26 cellular contexts compared by ENCODE assay signal in the genomic region with DNA sequence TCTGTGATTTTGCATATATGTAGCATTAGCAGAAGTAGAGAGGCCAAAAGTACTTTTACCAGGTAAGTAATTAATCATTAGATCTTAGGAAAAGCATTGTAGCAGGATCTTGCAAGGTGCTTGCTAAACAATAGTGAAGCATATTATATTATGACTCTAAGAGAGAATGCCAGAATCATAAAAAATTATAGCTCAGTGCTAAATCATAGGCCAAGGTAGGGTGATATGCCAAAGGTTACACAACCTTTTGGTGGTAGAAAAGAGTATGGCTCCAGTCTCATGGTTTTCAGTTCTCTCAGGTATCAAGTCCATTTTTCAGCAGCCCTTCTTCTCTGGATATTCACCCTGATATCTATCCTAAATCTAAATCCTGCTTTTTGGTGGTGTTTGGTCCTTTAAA.
"Had no signal": no experiment of that assay in that cellular context is flagged by ENCODE, and none has a peak within 500 bp of the region (broad histone marks: within the 10 kb centered on the region; RNA-seq: fewer than 3 reads in every experiment).

No MANE protein-coding gene starts in this region.

- H3K27me3 ChIP-seq: stomach, suprapubic skin, testis, thyroid gland, tibial artery, tibial nerve, transverse colon, upper lobe of left lung, upper lobe of right lung, uterus, vagina had no signal

- H3K4me1 ChIP-seq: thyroid gland, uterus, vagina had no signal

- ATAC-seq: stimulated activated effector memory CD8-positive, alpha-beta T cell treated with anti-CD3 and anti-CD28 coated beads, Interleukin-12 subunit alpha, Interleukin-12 subunit beta, amount 100 ng/mL, for 72 hours; stimulated activated memory B cell treated with anti-CD40 and anti-IgM and Interleukin-4, amounts not matched to agents 10 μg/mL and 1 μg/mL and 100 μg/mL, for 72 hours; stimulated activated naive B cell treated with anti-CD40 and anti-IgM and Interleukin-4, amounts not matched to agents 10 μg/mL and 1 μg/mL and 100 μg/mL, for 72 hours; stimulated activated naive CD8-positive, alpha-beta T cell treated with anti-CD3 and anti-CD28 coated beads, Interleukin-15, amount 100 ng/mL, for 72 hours; stimulated activated naive CD8-positive, alpha-beta T cell treated with anti-CD3 and anti-CD28 coated beads, Interleukin-15, Interleukin-2, amounts not matched to agents 100 U/mL and 50 U/mL, for 24 hours; upper lobe of right lung had no signal

- H3K4me3 ChIP-seq: stomach, suprapubic skin, testis, thoracic aorta, thyroid gland, tibial artery, tibial nerve, transverse colon, upper lobe of left lung, upper lobe of right lung, uterus, vagina had no signal

- H3K27ac ChIP-seq: stomach, suprapubic skin, testis, thoracic aorta, thyroid gland, tibial artery, tibial nerve, upper lobe of left lung, upper lobe of right lung, uterus, vagina had no signal

- H3K36me3 ChIP-seq: stomach, suprapubic skin, thoracic aorta, thyroid gland, tibial artery, tibial nerve, transverse colon, upper lobe of left lung, upper lobe of right lung, uterus, vagina had no signal

- DNase-seq: stimulated activated CD4-positive, alpha-beta T cell treated with anti-CD3 and anti-CD28 coated beads, Interleukin-2, amount 100 ng/mL, for 48 hours; stimulated activated CD4-positive, alpha-beta T cell treated with anti-CD3 and anti-CD28 coated beads, Interleukin-4, amount 100 ng/mL, for 1 hour; stimulated activated CD4-positive, alpha-beta T cell treated with anti-CD3 and anti-CD28 coated beads, Interleukin-4, amount 100 ng/mL, for 24 hours; stimulated activated CD4-positive, alpha-beta T cell treated with anti-CD3 and anti-CD28 coated beads, Interleukin-4, amount 100 ng/mL, for 4 hours; stimulated activated CD8-positive, alpha-beta memory T cell treated with anti-CD3 and anti-CD28 coated beads, Interleukin-4, amount 100 ng/mL, for 48 hours; stimulated activated naive B cell treated with anti-CD40 and anti-IgM and Interleukin-4, amounts not matched to agents 10 μg/mL and 1 μg/mL and 100 μg/mL, for 72 hours; stimulated activated naive CD4-positive, alpha-beta T cell; stimulated activated naive CD4-positive, alpha-beta T cell treated with Interleukin-2 at 50 U/mL for 16 hours; stimulated activated naive CD8-positive, alpha-beta T cell treated with anti-CD3 and anti-CD28 coated beads, Interleukin-15, amount 100 ng/mL, for 72 hours; stimulated activated naive CD8-positive, alpha-beta T cell treated with anti-CD3 and anti-CD28 coated beads, Interleukin-15, Interleukin-2, amounts not matched to agents 100 U/mL and 50 U/mL, for 24 hours; stomach; substantia nigra; testis; thyroid gland; tibial artery; transverse colon; trophoblast cell; upper lobe of left lung; upper lobe of right lung; uterus had no signal

- H3K9me3 ChIP-seq: stomach, suprapubic skin, testis, thoracic aorta, thyroid gland, tibial artery, transverse colon, upper lobe of left lung, upper lobe of right lung, uterus, vagina had no signal
